ENCODE assay signal across 20 cellular contexts in genomic region chr2:112118148-112118547, GRCh38. TPM values are rescaled to one million over a fixed set of nuclear protein-coding genes. Genes with fewer than 3 reads are reported as not detected.
DNase-seq lines count a peak whose midpoint lies in the region; ATAC-seq, FAIRE-seq and TF ChIP-seq lines count a peak whose summit lies in the region.
"Had no signal": no experiment of that assay in that cellular context is flagged by ENCODE, and none has a peak within 500 bp of the region (broad histone marks: within the 10 kb centered on the region; RNA-seq: fewer than 3 reads in every experiment).

No MANE protein-coding gene starts in this region.

- peaks cover 0 to 2% of the 10 kb centered on the region in 2 experiments; a peak in 1 of 4 replicates for H3K36me3 ChIP-seq in HCT116 (ENCODE audit: control insufficient read depth in 1 of 2, insufficient read depth in 2 of 2, low read length in 2 of 2)
- peaks cover 6% of the 10 kb centered on the region; the same call in 1 of the 3 replicates for H3K36me3 ChIP-seq in K562 (ENCODE audit: control insufficient read depth, insufficient read depth, low read length)
- H3K36me3 ChIP-seq in HAP-1 (replicated peaks): no peaks in the 10 kb centered on the region

- H3K4me3 ChIP-seq in AG04450 (ENCODE audit: low read depth, low read length) (no peak overlapping the region), HCT116 (replicated peaks in 1 of 2; ENCODE audit: low read depth in 1 of 2, low read length in 2 of 2) (no peak overlapping the region), K562 (no peak overlapping the region), HAP-1 (no peak overlapping the region)
- H3K4me3 ChIP-seq: sigmoid colon had no signal

- TF ChIP-seq EP300 in K562 (IDR thresholded peaks at IDR 0.05; ENCODE audit: low read length): no peak

- ATAC-seq in HCT116 (peak; percentile 62; the same call in 1 of the 2 replicates), K562 (peak; percentile 40; the same call in 1 of the 3 replicates), foreskin keratinocyte (no peak)
- ATAC-seq: left ventricle myocardium superior had no signal

- RAD21 ChIA-PET in HCT116 (lab: Charles Lee; ENCODE audit: low non-redundant PET in 1 of 2, low total read pairs in 2 of 2, uncharacterized antibody in 2 of 2, unreplicated experiment in 2 of 2): no interaction called here

- CTCF ChIA-PET in AG04450 (lab: Charles Lee): no interaction called here
- CTCF ChIA-PET in HCT116 (lab: Charles Lee): interaction anchor here (0.7 kb wide), 1 partner anchor 11 kb away, joined by 3 read pairs; no protein-coding TSS in a partner anchor
- CTCF ChIA-PET in K562 (lab: Yijun Ruan, JAX; ENCODE audit: low intra/inter-chr PET ratio): no interaction called here

- FAIRE-seq in K562 (lab: Jason Lieb, UNC) (no peak), D721Med (lab: Jason Lieb, UNC) (no peak)
- FAIRE-seq: HTR-8/SVneo had no signal

- H3K9me3 ChIP-seq in AG04450 (ENCODE audit: control insufficient read depth, insufficient read depth, low read length) (no peaks in the 10 kb centered on the region), HCT116 (ENCODE audit: control insufficient read depth in 1 of 2, insufficient read depth in 1 of 2, low read depth in 1 of 2, low read length in 2 of 2) (no peaks in the 10 kb centered on the region), K562 (replicated peaks; ENCODE audit: control insufficient read depth, insufficient read depth, low read depth, low read length) (no peaks in the 10 kb centered on the region), HAP-1 (no peaks in the 10 kb centered on the region)
- H3K9me3 ChIP-seq: sigmoid colon had no signal

- TF ChIP-seq POLR2A in HCT116 (IDR thresholded peaks at IDR 0.05; ENCODE audit: borderline replicate concordance, extremely low read depth, insufficient read depth, insufficient read length) (no peak), K562 (conservative IDR thresholded peaks at IDR 0.05) (no peak)

- BruUV-seq in HCT116 (replicated peaks; lab: Mats Ljungman, UMichigan) (no TSS peak), K562 (replicated peaks; lab: Mats Ljungman, UMichigan) (no TSS peak)

- TF ChIP-seq CTCF in AG04450 (IDR thresholded peaks at IDR 0.05; ENCODE audit: low read depth, low read length) (peak; percentile 26; the same call in 1 of the 2 replicates), HCT116 (IDR thresholded peaks at IDR 0.05 in 2 of 3, conservative IDR thresholded peaks at IDR 0.05 in 1 of 3; ENCODE audit: borderline replicate concordance in 1 of 3, insufficient read depth in 1 of 3, low read depth in 2 of 3, low read length in 2 of 3) (peak in 2 of 3 experiments; percentile 17 to 22; a peak in 2 of 6 replicates), K562 (IDR thresholded peaks at IDR 0.05 in 2 of 3, conservative IDR thresholded peaks at IDR 0.05 in 1 of 3; ENCODE audit: insufficient read depth in 2 of 3, low read depth in 1 of 3, low read length in 3 of 3) (no peak), foreskin keratinocyte (conservative IDR thresholded peaks at IDR 0.05) (peak; percentile 10), D721Med (IDR thresholded peaks at IDR 0.05; ENCODE audit: insufficient read depth, missing control alignments) (no peak)

- intact Hi-C loops in HCT116 (cut with micrococcal nuclease) (no loop called here), K562 (cut with micrococcal nuclease) (loop anchor here (5.0 to 10.0 kb wide), 2 partner anchors 66 to 233 kb away; partner anchors contain the start of gene ANAPC1)

- no peak for TF ChIP-seq RAD21 in HCT116 (IDR thresholded peaks at IDR 0.05; ENCODE audit: low read depth)
- TF ChIP-seq RAD21 in K562 (CRISPR knock-in tag; conservative IDR thresholded peaks at IDR 0.05 in 1 of 2, IDR thresholded peaks at IDR 0.05 in 1 of 2): no peak

- H3K4me1 ChIP-seq in HCT116 (ENCODE audit: control insufficient read depth in 1 of 2, insufficient read depth in 2 of 2, low read length in 2 of 2): no peaks in the 10 kb centered on the region
- H3K4me1 ChIP-seq in K562 (replicated peaks in 1 of 2; ENCODE audit: control insufficient read depth in 2 of 2, insufficient read depth in 2 of 2, low read length in 2 of 2): no peaks in the 10 kb centered on the region
- H3K4me1 ChIP-seq in foreskin keratinocyte: no peaks in the 10 kb centered on the region
- no peaks in the 10 kb centered on the region for H3K4me1 ChIP-seq in HAP-1
- H3K4me1 ChIP-seq: sigmoid colon had no signal

- H3K27me3 ChIP-seq in AG04450 (ENCODE audit: control insufficient read depth, insufficient read depth, low read length) (no peaks in the 10 kb centered on the region), HCT116 (ENCODE audit: insufficient read depth, low read length) (no peaks in the 10 kb centered on the region), K562 (ENCODE audit: control insufficient read depth in 2 of 2, insufficient read depth in 2 of 2, low read length in 2 of 2) (no peaks in the 10 kb centered on the region), foreskin keratinocyte (no peaks in the 10 kb centered on the region), HAP-1 (ENCODE audit: low read depth) (no peaks in the 10 kb centered on the region)
- H3K27me3 ChIP-seq: sigmoid colon had no signal

- H3K9me2 ChIP-seq in HCT116 (ENCODE audit: insufficient read depth): no peaks in the 10 kb centered on the region

- H2AFZ ChIP-seq in HCT116 (ENCODE audit: low read depth, low read length, poor library complexity, severe bottlenecking) (no peak overlapping the region), K562 (ENCODE audit: low read depth, low read length) (no peak overlapping the region)

- POLR2A ChIA-PET in AG04450 (lab: Yijun Ruan, JAX): no interaction called here
- POLR2A ChIA-PET in HCT116 (lab: Charles Lee): no interaction called here
- POLR2A ChIA-PET in K562 (lab: Yijun Ruan, JAX): interaction anchor here (0.6 kb wide), 1 partner anchor 43 kb away, joined by 3 read pairs; no protein-coding TSS in a partner anchor

- DNase-seq in AG04450 (ENCODE audit: low read depth, low spot score) (no peak), HCT116 (ENCODE audit: low read depth, low spot score) (no peak), K562 (ENCODE audit: extremely low read depth in 1 of 4, low spot score in 3 of 4) (no peak), foreskin keratinocyte (no peak), HAP-1 (ENCODE audit: low spot score in 2 of 2) (no peak), DMS79 (lab: John Stamatoyannopoulos, UW) (no peak), D721Med (ENCODE audit: insufficient read length, low spot score) (no peak)
- DNase-seq in activated CD4-positive, CD25-positive, alpha-beta regulatory T cell (lab: John Stamatoyannopoulos, UW): no peak
- DNase-seq: activated CD4-positive, alpha-beta T cell treated with anti-CD3 and anti-CD28 coated beads, Interleukin-2, amount 50 U/mL, for 4 hours; activated naive CD4-positive, alpha-beta T cell treated with anti-CD3 and anti-CD28 coated beads for 36 hours; anterior cingulate cortex; CD8-positive, alpha-beta memory T cell; left ventricle myocardium superior; NCI-H1417 treated with DMSO at 0.1 percent for 48 hours; NCI-H2171 treated with DMSO at 0.1 percent for 48 hours; sigmoid colon; stimulated activated CD4-positive, alpha-beta T cell treated with anti-CD3 and anti-CD28 coated beads, Interleukin-1b, Interleukin-23, amount 100 ng/mL, for 48 hours; SW 1271 had no signal

- no peaks in the 10 kb centered on the region for H3K9me1 ChIP-seq in K562 (ENCODE audit: control insufficient read depth, insufficient read depth, low read length)

- H3K4me2 ChIP-seq in HCT116 (ENCODE audit: low read length) (no peak overlapping the region), K562 (ENCODE audit: insufficient read depth, low read length) (no peak overlapping the region)

- H3K79me2 ChIP-seq in HCT116 (ENCODE audit: insufficient read depth, low read length) (no peaks in the 10 kb centered on the region), K562 (ENCODE audit: control insufficient read depth, insufficient read depth, low read length) (no peaks in the 10 kb centered on the region)

- H4K20me1 ChIP-seq in HCT116 (ENCODE audit: insufficient read depth) (no peaks in the 10 kb centered on the region), K562 (replicated peaks; ENCODE audit: control insufficient read depth, insufficient read depth, low read length) (no peaks in the 10 kb centered on the region)

- WGBS in K562 (ENCODE audit: insufficient coverage, low coverage, missing lambda C conversion rate): 89% methylated on average over 4 of the region's 4 CpGs

- H3K9ac ChIP-seq in HCT116 (ENCODE audit: low read length) (no peak overlapping the region), K562 (ENCODE audit: insufficient read depth in 1 of 2, low read depth in 2 of 2, low read length in 2 of 2) (no peak overlapping the region)

- no peak overlapping the region for H3K27ac ChIP-seq in AG04450 (ENCODE audit: low read depth, low read length)
- H3K27ac ChIP-seq in HCT116 (ENCODE audit: low read depth, low read length): no peak overlapping the region
- no peak overlapping the region for H3K27ac ChIP-seq in K562 (ENCODE audit: extremely low read depth, low read depth, low read length)
- no peak overlapping the region for H3K27ac ChIP-seq in foreskin keratinocyte
- H3K27ac ChIP-seq: RWPE1, sigmoid colon had no signal

- in situ Hi-C loops in K562 (cut with MboI): no loop called here
- in situ Hi-C loops in HAP-1 (cut with MboI; ENCODE audit: low sequenced_read_pairs): no loop called here

RNA-seq across cellular contexts. Expression of gene FBLN7, which starts 20.0 kb away (rescaled TPM):
- polyA plus RNA-seq in AG04450 (2011; rRNA removed) (0.22 and 0.37 TPM in 2 replicates), K562 (2011; rRNA removed) (not detected in 2 replicates), K562 (2014; fragmentation: Illumina TruSeq; extraction: Trizol) (not detected in 2 replicates), K562 (2014; fragmentation: Nextera tagmentation; extraction: Ambion mirVana) (not detected), K562 (2014; rRNA removed) (not detected in 2 replicates), foreskin keratinocyte (0.10 and 0.16 TPM in 2 replicates)
- 0.23 TPM in 1 of 2 replicates, not detected in the other for polyA minus RNA-seq in AG04450 (2011; rRNA and poly(A)+ RNA removed)
- total RNA-seq in HCT116 (2021; ENCODE audit: unreplicated experiment) (0.34 TPM), K562 (2014; rRNA removed) (not detected in 2 replicates), K562 (2014; rRNA removed; fragmentation: Illumina TruSeq; extraction: Trizol) (not detected in 2 replicates), K562 (2015; rRNA removed; fragmentation: Illumina TruSeq; extraction: Trizol) (not detected in 2 replicates), K562 (2021) (0.13 TPM in 1 of 2 replicates, not detected in the other), foreskin keratinocyte (0.04 and 0.07 TPM in 2 replicates)
- 0.04 and 0.13 TPM in 2 replicates for polyA plus RNA-seq in HCT116 (2012)
- total RNA-seq in K562 (2011; cell fraction: chromatin; rRNA removed; ENCODE audit: low replicate concordance): not detected in 2 replicates
- not detected in 2 replicates for total RNA-seq in K562 (2011; cell fraction: nucleolus; rRNA removed)
- total RNA-seq in K562 (2011; cell fraction: nucleoplasm; rRNA removed): not detected in 2 replicates
- polyA plus RNA-seq in K562 (2011; cell fraction: cytosol; rRNA removed): not detected in 2 replicates
- polyA plus RNA-seq in K562 (2011; cell fraction: nucleus; rRNA removed): not detected in 2 replicates
- polyA plus RNA-seq in K562 (2012): not detected in 2 replicates
- not detected in 2 replicates for polyA minus RNA-seq in K562 (2011; rRNA and poly(A)+ RNA removed)
- not detected in 2 replicates for polyA minus RNA-seq in K562 (2011; cell fraction: cytosol; rRNA and poly(A)+ RNA removed)
- polyA minus RNA-seq in K562 (2011; cell fraction: nucleus; rRNA and poly(A)+ RNA removed): not detected in 2 replicates

Comparison
In these comparisons a context has a peak if more than half of its experiments do, and no peak if none do; other contexts are left out.
1. CTCF ChIP-seq: peak in AG04450 (single experiment), HCT116 (2 of 3) and foreskin keratinocyte (single experiment); none in K562 (0 of 3) and D721Med (single experiment).